ENCODE assay signal across 9 cellular contexts in genomic region chr4:38069271-38069760, GRCh38.
DNase-seq lines count a peak whose midpoint lies in the region; ATAC-seq and TF ChIP-seq lines count a peak whose summit lies in the region.
"Had no signal": no experiment of that assay in that cellular context is flagged by ENCODE, and none has a peak within 500 bp of the region (broad histone marks: within the 10 kb centered on the region; RNA-seq: fewer than 3 reads in every experiment).

No MANE protein-coding gene starts in this region.

- H3K4me1 Mint-ChIP-seq in H9 = peaks cover 6 to 9% of the 10 kb centered on the region in 2 experiments
- peaks cover 24% of the 10 kb centered on the region for H3K4me1 Mint-ChIP-seq in WTC11
- H3K4me1 Mint-ChIP-seq in progenitor cell of endocrine pancreas (ENCODE audit: low read depth) = peaks cover 22% of the 10 kb centered on the region

- CTCF ChIA-PET in A673 (lab: Charles Lee) (no interaction called here), WTC11 (lab: Charles Lee) (interaction anchor here (0.6 to 4.8 kb wide), 44 partner anchors 9 to 791 kb away, joined by 3 to 47 read pairs (median 4); partner anchors contain the start of gene TLR10)

- H3K23ac ChIP-seq in H9 (ENCODE audit: insufficient read length, low read depth, low read length) = no peak overlapping the region

- H3K27ac ChIP-seq in A673 (ENCODE audit: low read depth, low read length, poor library complexity, severe bottlenecking) = no peak overlapping the region
- peak overlapping the region; percentile 10 for H3K27ac ChIP-seq in H9 (ENCODE audit: insufficient read length, low read depth, low read length)

- H3K9me3 ChIP-seq in A673 (ENCODE audit: low read depth, low read length, poor library complexity, severe bottlenecking) (no peaks in the 10 kb centered on the region), H9 (ENCODE audit: control insufficient read depth, low read depth, low read length) (no peaks in the 10 kb centered on the region)

- no peak overlapping the region for H2AFZ ChIP-seq in H9 (ENCODE audit: low read length)

- no peak overlapping the region for H4K5ac ChIP-seq in H9 (ENCODE audit: insufficient read length, low read depth, low read length)

- H3K14ac ChIP-seq in H9 (ENCODE audit: insufficient read depth, low read length) = no peak overlapping the region

- no peaks in the 10 kb centered on the region for H4K20me1 ChIP-seq in H9 (ENCODE audit: control insufficient read depth, insufficient read depth, insufficient read length)

- H3K4me2 ChIP-seq in H9 (ENCODE audit: insufficient read depth, insufficient read length, low read length) = no peak overlapping the region

- H3K4me3 Mint-ChIP-seq in H9 = no peak overlapping the region
- no peak overlapping the region for H3K4me3 Mint-ChIP-seq in WTC11
- H3K4me3 Mint-ChIP-seq in progenitor cell of endocrine pancreas (ENCODE audit: low read depth) = no peak overlapping the region
- H3K4me3 Mint-ChIP-seq: activated naive CD8-positive, alpha-beta T cell had no signal

- no peak overlapping the region for H2BK12ac ChIP-seq in H9 (ENCODE audit: insufficient read length, low read depth, low read length)

- no peaks in the 10 kb centered on the region for H3K79me1 ChIP-seq in H9 (ENCODE audit: insufficient read depth, low read depth, low read length, poor library complexity, severe bottlenecking)

- no peak overlapping the region for H2BK15ac ChIP-seq in H9 (ENCODE audit: low read depth, low read length)

- intact Hi-C loops in A673 (cut with micrococcal nuclease; ENCODE audit: unreplicated experiment) = no loop called here

- no peaks in the 10 kb centered on the region for H3K36me3 ChIP-seq in A673 (ENCODE audit: insufficient read depth, low read length, poor library complexity, severe bottlenecking)

- H3K27me3 ChIP-seq in A673 (replicated peaks; ENCODE audit: insufficient read depth, low read depth, low read length, poor library complexity) = no peaks in the 10 kb centered on the region
- H3K27me3 ChIP-seq in H9 (ENCODE audit: insufficient read depth, low read length) = no peaks in the 10 kb centered on the region

- no peak for DNase-seq in A673 (ENCODE audit: low spot score)
- DNase-seq in H9 = peak; percentile 65
- peak; percentile 53 for DNase-seq in WTC11 (ENCODE audit: low spot score)
- peak; percentile 74 for DNase-seq in fibroblast of peridontal ligament (ENCODE audit: extremely low read depth)
- peak; percentile 39 for DNase-seq in progenitor cell of endocrine pancreas (ENCODE audit: low spot score, unreplicated experiment)
- no peak for DNase-seq in NCI-H187 treated with DMSO at 0.1 percent for 48 hours (lab: John Stamatoyannopoulos, UW)
- no peak for DNase-seq in NCI-H526 (lab: John Stamatoyannopoulos, UW)

- H3T11ph ChIP-seq in H9 (ENCODE audit: low read length) = no peak overlapping the region

- no CpG with 5 or more reads among the region's 6 CpGs for WGBS in H9 (ENCODE audit: extremely low coverage, insufficient read length, low lambda C conversion rate)

- no peak overlapping the region for H3K18ac ChIP-seq in H9 (ENCODE audit: insufficient read length, low read depth, low read length)

- no peak overlapping the region for H3K56ac ChIP-seq in H9 (ENCODE audit: insufficient read length, low read depth, low read length)

- H3K79me2 ChIP-seq in H9 (ENCODE audit: insufficient read depth, low read length) = no peaks in the 10 kb centered on the region; the same call in 1 of the 2 replicates

- ATAC-seq in WTC11 (peak; percentile 92), GM18517 (IDR thresholded peaks at IDR 0.05; ENCODE audit: unreplicated experiment) (no peak)

- no peak overlapping the region for H2BK120ac ChIP-seq in H9 (ENCODE audit: low read depth, low read length, poor library complexity, severe bottlenecking)

- H3K4me3 ChIP-seq in A673 (ENCODE audit: low read depth, low read length, poor library complexity, severe bottlenecking) = no peak overlapping the region

- no peaks in the 10 kb centered on the region for H3K23me2 ChIP-seq in H9 (ENCODE audit: insufficient read length, low read depth, low read length, poor library complexity, severe bottlenecking)

- TF ChIP-seq CTCF in A673 (conservative IDR thresholded peaks at IDR 0.05; ENCODE audit: low read depth, low read length) (0 out of 2 replicates have a peak, but pooled peaks have one; percentile 13), H9 (conservative IDR thresholded peaks at IDR 0.05) (peak; percentile 71), WTC11 (IDR thresholded peaks at IDR 0.05) (0 out of 2 replicates have a peak, but pooled peaks have one; percentile 13), progenitor cell of endocrine pancreas (IDR thresholded peaks at IDR 0.05; ENCODE audit: unreplicated experiment) (peak; percentile 70)

- H3K36me3 Mint-ChIP-seq in H9 (ENCODE audit: insufficient read depth in 1 of 3, low read depth in 3 of 3) = peaks cover 5 to 8% (median 7%) of the 10 kb centered on the region in 3 experiments; a peak in 4 of 7 replicates
- H3K36me3 Mint-ChIP-seq in WTC11 = peaks cover 7% of the 10 kb centered on the region; the same call in 1 of the 2 replicates
- peaks cover 10% of the 10 kb centered on the region for H3K36me3 Mint-ChIP-seq in progenitor cell of endocrine pancreas (ENCODE audit: insufficient read depth)

- BruUV-seq in A673 (replicated peaks; lab: Mats Ljungman, UMichigan) = no TSS peak

- no peak overlapping the region for H2AK5ac ChIP-seq in H9 (ENCODE audit: insufficient read length, low read length)

- H3K9me3 Mint-ChIP-seq in H9 (no peaks in the 10 kb centered on the region), WTC11 (no peaks in the 10 kb centered on the region), progenitor cell of endocrine pancreas (ENCODE audit: low read depth) (no peaks in the 10 kb centered on the region)

- H3K27me3 Mint-ChIP-seq in H9 (ENCODE audit: low read depth) (no peaks in the 10 kb centered on the region), WTC11 (ENCODE audit: low read depth) (no peaks in the 10 kb centered on the region), progenitor cell of endocrine pancreas (no peaks in the 10 kb centered on the region)
- H3K27me3 Mint-ChIP-seq: activated naive CD8-positive, alpha-beta T cell had no signal

- H3K9ac ChIP-seq in H9 (ENCODE audit: extremely low read depth, insufficient read length, low read length) = no peak overlapping the region

- H2BK20ac ChIP-seq in H9 (ENCODE audit: low read depth, low read length, poor library complexity, severe bottlenecking) = no peak overlapping the region

- no peak overlapping the region for H4K91ac ChIP-seq in H9 (ENCODE audit: insufficient read length, low read depth, low read length)

- H3K27ac Mint-ChIP-seq in H9 (peak overlapping the region in 2 of 3 experiments; percentile 41 to 96; a peak in 2 of 7 replicates), WTC11 (peak overlapping the region; percentile 57), progenitor cell of endocrine pancreas (peak overlapping the region; percentile 93)
- H3K27ac Mint-ChIP-seq: activated naive CD8-positive, alpha-beta T cell had no signal

- H3K4ac ChIP-seq in H9 (ENCODE audit: low read depth, low read length) = no peak overlapping the region

- POLR2A ChIA-PET in A673 (lab: Charles Lee; ENCODE audit: low non-redundant PET) = no interaction called here
- POLR2A ChIA-PET in WTC11 (lab: Charles Lee) = interaction anchor here (0.5 to 0.7 kb wide), 3 partner anchors 46 to 598 kb away, joined by 3 to 6 read pairs (median 5); no protein-coding TSS in a partner anchor

- H3K4me1 ChIP-seq in A673 (ENCODE audit: insufficient read depth, low read length, poor library complexity, severe bottlenecking) (no peaks in the 10 kb centered on the region), H9 (ENCODE audit: insufficient read depth, low read length) (no peaks in the 10 kb centered on the region)

- no peak overlapping the region for H4K8ac ChIP-seq in H9 (replicated peaks; ENCODE audit: insufficient read length, low read depth, low read length)

- no peak overlapping the region for H2BK5ac ChIP-seq in H9 (ENCODE audit: insufficient read length, low read length)

TF ChIP-seq in WTC11, 78 proteins besides CTCF, POLR2A, EP300 and RAD21:
- TF ChIP-seq OVOL2 (CRISPR knock-in tag; IDR thresholded peaks at IDR 0.05; ENCODE audit: borderline replicate concordance) (no peak), ATF1 (CRISPR knock-in tag; IDR thresholded peaks at IDR 0.05) (no peak), SP1 (CRISPR knock-in tag; conservative IDR thresholded peaks at IDR 0.05) (no peak), TCF7 (CRISPR knock-in tag; IDR thresholded peaks at IDR 0.05; ENCODE audit: low read depth) (no peak)

Comparison
In these comparisons a context has a peak if more than half of its experiments do, and no peak if none do; other contexts are left out.
1. DNase-seq: peak in H9 (single experiment), WTC11 (single experiment), fibroblast of peridontal ligament (single experiment) and progenitor cell of endocrine pancreas (single experiment); none in A673 (single experiment), NCI-H187 treated with DMSO at 0.1 percent for 48 hours (single experiment) and NCI-H526 (0 of 2).
2. CTCF ChIP-seq: peak in every context shown above with its lines; median percentile 71 in H9; 70 in progenitor cell of endocrine pancreas; 13 in A673; 13 in WTC11.
3. Peak in every context shown above with its lines, with median percentiles within 50 percentile points of each other: H3K27ac Mint-ChIP-seq.